16 cellular contexts compared by ENCODE assay signal in the genomic region with DNA sequence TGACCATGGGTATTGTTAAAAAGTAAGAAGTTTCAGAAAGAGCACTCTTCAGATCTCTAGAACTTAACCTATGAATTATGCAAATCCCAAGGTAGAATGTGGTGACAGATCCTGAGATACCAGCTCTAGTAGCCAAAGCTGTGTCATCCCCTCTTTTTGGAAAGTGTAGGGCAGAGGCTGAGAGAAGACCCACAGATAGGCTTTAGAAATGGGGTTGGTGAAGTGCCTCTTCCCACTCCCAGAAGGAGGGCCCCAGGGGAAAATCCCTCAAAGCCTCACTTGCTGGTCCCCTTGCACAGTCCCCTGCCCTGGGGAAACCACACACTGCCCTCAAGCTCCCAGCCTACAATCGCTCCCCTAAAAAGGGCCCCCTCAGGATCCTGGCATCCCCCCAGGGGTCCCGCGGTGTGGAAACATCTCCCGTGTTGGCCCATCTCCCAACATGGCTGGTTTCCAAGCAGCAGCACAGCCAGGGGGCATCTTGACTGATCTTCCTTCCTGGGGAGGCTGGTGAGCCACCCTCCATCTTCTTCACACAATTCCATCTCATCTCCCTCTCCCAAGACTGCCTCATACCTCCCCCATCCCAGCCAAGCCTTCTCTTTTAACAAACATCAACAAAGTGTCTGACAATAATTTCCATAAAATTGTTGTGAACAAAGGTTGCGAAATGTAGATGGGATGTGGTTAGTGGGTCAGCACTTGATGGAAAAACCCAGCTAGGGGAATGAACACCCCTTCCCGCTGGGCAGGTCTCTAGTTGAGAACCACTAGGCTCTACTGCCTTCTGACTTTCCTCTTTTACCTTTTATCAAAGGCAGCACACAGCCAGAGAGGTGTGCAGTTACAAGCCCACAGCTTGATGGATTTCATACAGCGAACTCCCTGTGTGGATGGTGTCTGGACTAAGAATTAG. TPM values are rescaled to one million over a fixed set of nuclear protein-coding genes. Genes with fewer than 3 reads are reported as not detected.
DNase-seq lines count a peak whose midpoint lies in the region; ATAC-seq and TF ChIP-seq lines count a peak whose summit lies in the region.
"Had no signal": no experiment of that assay in that cellular context is flagged by ENCODE, and none has a peak within 500 bp of the region (broad histone marks: within the 10 kb centered on the region; RNA-seq: fewer than 3 reads in every experiment).

No MANE protein-coding gene starts in this region.

- TF ChIP-seq CTCF in natural killer cell (IDR thresholded peaks at IDR 0.05) (no peak), fibroblast of villous mesenchyme (IDR thresholded peaks at IDR 0.05; ENCODE audit: insufficient read depth, low read depth, low read length) (no peak)

- peaks cover 6 to 9% of the 10 kb centered on the region in 2 donors for H3K4me1 Mint-ChIP-seq in natural killer cell treated with Interleukin-12 subunit alpha and Interleukin-12 subunit beta and Interleukin-15 and Interleukin-18, amount 100 ng/mL, for 72 hours (ENCODE audit: low read depth in 2 of 2)
- H3K4me1 Mint-ChIP-seq in natural killer cell, result no peaks in the 10 kb centered on the region
- H3K4me1 Mint-ChIP-seq: B cell had no signal

- no peaks in the 10 kb centered on the region for H3K9me3 Mint-ChIP-seq in natural killer cell treated with Interleukin-12 subunit alpha and Interleukin-12 subunit beta and Interleukin-15 and Interleukin-18, amount 100 ng/mL, for 72 hours
- no peaks in the 10 kb centered on the region for H3K9me3 Mint-ChIP-seq in natural killer cell

- intact Hi-C loops in natural killer cell (cut with micrococcal nuclease), result no loop called here

- no peaks in the 10 kb centered on the region for H3K36me3 Mint-ChIP-seq in natural killer cell treated with Interleukin-12 subunit alpha and Interleukin-12 subunit beta and Interleukin-15 and Interleukin-18, amount 100 ng/mL, for 72 hours
- no peaks in the 10 kb centered on the region for H3K36me3 Mint-ChIP-seq in natural killer cell

- peaks cover 14% of the 10 kb centered on the region in 2 donors for H3K27me3 Mint-ChIP-seq in natural killer cell treated with Interleukin-12 subunit alpha and Interleukin-12 subunit beta and Interleukin-15 and Interleukin-18, amount 100 ng/mL, for 72 hours
- H3K27me3 Mint-ChIP-seq in natural killer cell (ENCODE audit: low read depth in 2 of 2), result peaks cover 5 to 12% of the 10 kb centered on the region in 2 donors

- ATAC-seq in natural killer cell treated with Interleukin-12 subunit alpha and Interleukin-12 subunit beta and Interleukin-15 and Interleukin-18, amount 100 ng/mL, for 72 hours, result no peak
- no peak for ATAC-seq in natural killer cell
- ATAC-seq in GM18909 (IDR thresholded peaks at IDR 0.05; ENCODE audit: poor library complexity, unreplicated experiment), result no peak
- ATAC-seq: pancreas had no signal

- H3K27ac Mint-ChIP-seq in natural killer cell treated with Interleukin-12 subunit alpha and Interleukin-12 subunit beta and Interleukin-15 and Interleukin-18, amount 100 ng/mL, for 72 hours, result peak overlapping the region; percentile 49 to 52
- no peak overlapping the region for H3K27ac Mint-ChIP-seq in natural killer cell
- H3K27ac Mint-ChIP-seq: B cell had no signal

- peak; percentile 54 for DNase-seq in natural killer cell treated with Interleukin-12 subunit alpha and Interleukin-12 subunit beta and Interleukin-15 and Interleukin-18, amount 100 ng/mL, for 72 hours (ENCODE audit: low spot score)
- DNase-seq in natural killer cell, result no peak
- DNase-seq in M059J (ENCODE audit: low read depth), result peak; percentile 53
- DNase-seq in fibroblast of villous mesenchyme (ENCODE audit: low read depth), result peak; percentile 6
- DNase-seq in NCI-H1694 (lab: John Stamatoyannopoulos, UW), result no peak
- no peak for DNase-seq in NCI-H1417 (lab: John Stamatoyannopoulos, UW)
- DNase-seq: caudate nucleus, DMS153, Kasumi-1, NCI-H1436 treated with DMSO at 0.1 percent for 48 hours, NCI-H345, pancreas, Right ventricle myocardium superior, T-helper 9 cell had no signal

- peak overlapping the region; percentile 28 for H3K4me3 Mint-ChIP-seq in natural killer cell treated with Interleukin-12 subunit alpha and Interleukin-12 subunit beta and Interleukin-15 and Interleukin-18, amount 100 ng/mL, for 72 hours
- H3K4me3 Mint-ChIP-seq in natural killer cell, result no peak overlapping the region
- H3K4me3 Mint-ChIP-seq: B cell had no signal

- no peak overlapping the region for H3K4me3 ChIP-seq in fibroblast of villous mesenchyme (ENCODE audit: low read depth, low read length)
- H3K4me3 ChIP-seq: pancreas had no signal

RNA-seq across cellular contexts. Expression of gene MAL, which starts 25.1 kb away (rescaled TPM):
- 1 to 10 TPM; 1.2 to 2.2 TPM for total RNA-seq in natural killer cell treated with Interleukin-12 subunit alpha and Interleukin-12 subunit beta and Interleukin-15 and Interleukin-18, amount 100 ng/mL, for 72 hours
- total RNA-seq in natural killer cell (1 to 10 TPM in 2 of 3 donors, under 1 TPM in 1; 0.54 to 3.3 (median 1.8) TPM), fibroblast of villous mesenchyme (not detected in 2 replicates)
- total RNA-seq in M059J (2014; rRNA removed; shearing (Covaris generic)), result 11.3 and 14.7 TPM in 2 replicates

Comparison
In these comparisons a context has a peak if more than half of its experiments do, and no peak if none do; other contexts are left out.
1. DNase-seq: peak in natural killer cell treated with Interleukin-12 subunit alpha and Interleukin-12 subunit beta and Interleukin-15 and Interleukin-18, amount 100 ng/mL, for 72 hours (single experiment), M059J (single experiment) and fibroblast of villous mesenchyme (single experiment); none in natural killer cell (single experiment), NCI-H1694 (single experiment) and NCI-H1417 (0 of 3).
2. H3K27ac Mint-ChIP-seq: peak in natural killer cell treated with Interleukin-12 subunit alpha and Interleukin-12 subunit beta and Interleukin-15 and Interleukin-18, amount 100 ng/mL, for 72 hours (2 of 2); none in natural killer cell (0 of 2).